ENCODE assay signal across 37 cellular contexts in genomic region chr6:2721219-2721618, GRCh38. TPM values are rescaled to one million over a fixed set of nuclear protein-coding genes. Genes with fewer than 3 reads are reported as not detected.
"Had no signal": no experiment of that assay in that cellular context is flagged by ENCODE, and none has a peak within 500 bp of the region (broad histone marks: within the 10 kb centered on the region; RNA-seq: fewer than 3 reads in every experiment).

No MANE protein-coding gene starts in this region.

- H3K4me1 ChIP-seq: ascending aorta, body of pancreas, breast epithelium had no signal

- FAIRE-seq: colon had no signal

- H3K4me1 Mint-ChIP-seq: activated CD4-positive, alpha-beta memory T cell treated with anti-CD3 and anti-CD28 coated beads, Interleukin-2, amount 10 ng/mL, durations not matched to agents 7 days and 5 days; activated CD4-positive, alpha-beta T cell treated with anti-CD3 and anti-CD28 coated beads, Interleukin-2, amount 10 ng/mL, durations not matched to agents 7 days and 5 days; activated CD8-positive, alpha-beta memory T cell treated with anti-CD3 and anti-CD28 coated beads, Interleukin-2, amount 10 ng/mL, durations not matched to agents 7 days and 5 days; activated naive CD4-positive, alpha-beta T cell treated with anti-CD3 and anti-CD28 coated beads, Interleukin-2, amount 10 ng/mL, durations not matched to agents 7 days and 5 days had no signal

- H3K27ac ChIP-seq: ascending aorta, body of pancreas, brain microvascular endothelial cell, breast epithelium, WERI-Rb-1 had no signal

- H3K27ac Mint-ChIP-seq: activated CD4-positive, alpha-beta memory T cell treated with anti-CD3 and anti-CD28 coated beads, Interleukin-2, amount 10 ng/mL, durations not matched to agents 7 days and 5 days; activated CD4-positive, alpha-beta T cell treated with anti-CD3 and anti-CD28 coated beads for 36 hours; activated CD4-positive, alpha-beta T cell treated with anti-CD3 and anti-CD28 coated beads, Interleukin-2, amount 10 ng/mL, durations not matched to agents 7 days and 5 days; activated CD8-positive, alpha-beta memory T cell treated with anti-CD3 and anti-CD28 coated beads, Interleukin-2, amount 10 ng/mL, durations not matched to agents 7 days and 5 days; activated CD8-positive, alpha-beta T cell treated with anti-CD3 and anti-CD28 coated beads, Interleukin-2, amount 10 ng/mL, durations not matched to agents 7 days and 5 days; activated naive CD4-positive, alpha-beta T cell treated with anti-CD3 and anti-CD28 coated beads, Interleukin-2, amount 10 ng/mL, durations not matched to agents 7 days and 5 days; activated naive CD4-positive, alpha-beta T cell treated with anti-CD3 and anti-CD28 coated beads, Interleukin-2, amount 50 U/mL, for 24 hours; activated naive CD8-positive, alpha-beta T cell; activated naive CD8-positive, alpha-beta T cell treated with anti-CD3 and anti-CD28 coated beads, Interleukin-2, amount 10 ng/mL, durations not matched to agents 7 days and 5 days; activated naive CD8-positive, alpha-beta T cell treated with anti-CD3 and anti-CD28 coated beads, Interleukin-2, amount 50 U/mL, for 24 hours; activated T-cell treated with anti-CD3 and anti-CD28 coated beads, Interleukin-2, amount 50 U/mL, for 24 hours; activated T-helper 2 cell treated with anti-CD3 and anti-CD28 coated beads, Interferon-gamma antibody, Interleukin-2, Interleukin-4, amounts not matched to agents 10 μg/mL and 5 μg/mL and 100 μg/mL, durations not matched to agents 14 hours and 24 hours and 36 hours; T-helper 1 cell treated with Interleukin-12 subunit alpha and Interleukin-12 subunit beta and Interleukin-4 antibody, amounts not matched to agents 30 μg/mL and 1 μg/mL, for 36 hours; T-helper 2 cell treated with Interferon-gamma antibody and Interleukin-4, amounts not matched to agents 5 μg/mL and 100 μg/mL, for 36 hours; WTC11 had no signal

- H3K27me3 ChIP-seq: ascending aorta, body of pancreas, brain microvascular endothelial cell, breast epithelium had no signal

- H3K36me3 ChIP-seq: ascending aorta, brain microvascular endothelial cell, breast epithelium, WERI-Rb-1 had no signal

- H3K4me3 ChIP-seq: ascending aorta, body of pancreas, breast epithelium had no signal

- ATAC-seq: activated CD4-positive, alpha-beta T cell treated with anti-CD3 and anti-CD28 coated beads for 36 hours; activated CD4-positive, CD25-positive, alpha-beta regulatory T cell treated with anti-CD3 and anti-CD28 coated beads, Interleukin-2, amount 50 U/mL, for 24 hours; activated CD8-positive, alpha-beta memory T cell treated with anti-CD3 and anti-CD28 coated beads, Interleukin-2, amount 10 ng/mL, durations not matched to agents 7 days and 5 days; activated CD8-positive, alpha-beta T cell treated with anti-CD3 and anti-CD28 coated beads, Interleukin-2, amount 10 ng/mL, durations not matched to agents 7 days and 5 days; activated naive CD8-positive, alpha-beta T cell treated with anti-CD3 and anti-CD28 coated beads, Interleukin-2, amount 50 U/mL, for 24 hours; body of pancreas; WTC11 had no signal

- H3K9me3 ChIP-seq: ascending aorta, body of pancreas, breast epithelium had no signal

- DNase-seq: activated CD4-positive, alpha-beta memory T cell treated with anti-CD3 and anti-CD28 coated beads, Interleukin-2, amount 10 ng/mL, durations not matched to agents 7 days and 5 days; activated CD4-positive, alpha-beta T cell treated with anti-CD3 and anti-CD28 coated beads for 1 hour; activated CD4-positive, alpha-beta T cell treated with anti-CD3 and anti-CD28 coated beads for 36 hours; activated CD4-positive, alpha-beta T cell treated with anti-CD3 and anti-CD28 coated beads for 48 hours; activated CD4-positive, alpha-beta T cell treated with anti-CD3 and anti-CD28 coated beads, Interleukin-2, amount 10 ng/mL, durations not matched to agents 7 days and 5 days; activated CD4-positive, alpha-beta T cell treated with anti-CD3 and anti-CD28 coated beads, Interleukin-2, amount 50 U/mL, for 48 hours; activated CD4-positive, CD25-positive, alpha-beta regulatory T cell; activated CD8-positive, alpha-beta memory T cell treated with anti-CD3 and anti-CD28 coated beads for 24 hours; activated CD8-positive, alpha-beta memory T cell treated with anti-CD3 and anti-CD28 coated beads, Interleukin-2, amount 10 ng/mL, durations not matched to agents 7 days and 5 days; activated CD8-positive, alpha-beta memory T cell treated with anti-CD3 and anti-CD28 coated beads, Interleukin-2, amount 50 U/mL, for 48 hours; activated CD8-positive, alpha-beta T cell treated with anti-CD3 and anti-CD28 coated beads, Interleukin-2, amount 10 ng/mL, durations not matched to agents 7 days and 5 days; activated effector memory CD4-positive, alpha-beta T cell treated with Interleukin-2 at 50 U/mL for 16 hours; activated gamma-delta T cell; activated naive CD4-positive, alpha-beta T cell treated with anti-CD3 and anti-CD28 coated beads, Interleukin-2, amount 10 ng/mL, durations not matched to agents 7 days and 5 days; activated naive CD4-positive, alpha-beta T cell treated with Interleukin-2 at 50 U/mL for 16 hours; activated naive CD8-positive, alpha-beta T cell treated with anti-CD3 and anti-CD28 coated beads, Interleukin-2, amount 10 ng/mL, durations not matched to agents 7 days and 5 days; activated naive CD8-positive, alpha-beta T cell treated with anti-CD3 and anti-CD28 coated beads, Interleukin-2, amount 50 U/mL, for 24 hours; activated T-cell treated with anti-CD3 and anti-CD28 coated beads, Interleukin-2, amount 50 U/mL, for 24 hours; activated T-cell treated with anti-CD3 and anti-CD28 coated beads, Interleukin-2, amount 50 U/mL, for 48 hours; amygdala; anterior cingulate cortex; body of pancreas; brain microvascular endothelial cell; central memory CD4-positive, alpha-beta T cell; T-helper 2 cell; T-helper 9 cell; WERI-Rb-1 had no signal

- H3K36me3 Mint-ChIP-seq: activated CD8-positive, alpha-beta memory T cell treated with anti-CD3 and anti-CD28 coated beads, Interleukin-2, amount 10 ng/mL, durations not matched to agents 7 days and 5 days; activated naive CD4-positive, alpha-beta T cell treated with anti-CD3 and anti-CD28 coated beads, Interleukin-2, amount 10 ng/mL, durations not matched to agents 7 days and 5 days; activated naive CD8-positive, alpha-beta T cell treated with anti-CD3 and anti-CD28 coated beads, Interleukin-2, amount 10 ng/mL, durations not matched to agents 7 days and 5 days had no signal

- H3K4me3 Mint-ChIP-seq: activated CD4-positive, alpha-beta memory T cell treated with anti-CD3 and anti-CD28 coated beads, Interleukin-2, amount 10 ng/mL, durations not matched to agents 7 days and 5 days; activated CD4-positive, alpha-beta T cell treated with anti-CD3 and anti-CD28 coated beads for 36 hours; activated CD4-positive, alpha-beta T cell treated with anti-CD3 and anti-CD28 coated beads, Interleukin-2, amount 10 ng/mL, durations not matched to agents 7 days and 5 days; activated CD8-positive, alpha-beta memory T cell treated with anti-CD3 and anti-CD28 coated beads, Interleukin-2, amount 10 ng/mL, durations not matched to agents 7 days and 5 days; activated CD8-positive, alpha-beta T cell treated with anti-CD3 and anti-CD28 coated beads, Interleukin-2, amount 10 ng/mL, durations not matched to agents 7 days and 5 days; activated naive CD4-positive, alpha-beta T cell treated with anti-CD3 and anti-CD28 coated beads, Interleukin-2, amount 10 ng/mL, durations not matched to agents 7 days and 5 days; activated naive CD4-positive, alpha-beta T cell treated with anti-CD3 and anti-CD28 coated beads, Interleukin-2, amount 50 U/mL, for 24 hours; activated naive CD8-positive, alpha-beta T cell; activated naive CD8-positive, alpha-beta T cell treated with anti-CD3 and anti-CD28 coated beads, Interleukin-2, amount 10 ng/mL, durations not matched to agents 7 days and 5 days; activated naive CD8-positive, alpha-beta T cell treated with anti-CD3 and anti-CD28 coated beads, Interleukin-2, amount 50 U/mL, for 24 hours; activated T-cell treated with anti-CD3 and anti-CD28 coated beads, Interleukin-2, amount 50 U/mL, for 24 hours; T-helper 1 cell treated with Interleukin-12 subunit alpha and Interleukin-12 subunit beta and Interleukin-4 antibody, amounts not matched to agents 30 μg/mL and 1 μg/mL, for 36 hours; T-helper 2 cell treated with Interferon-gamma antibody and Interleukin-4, amounts not matched to agents 5 μg/mL and 100 μg/mL, for 36 hours; WTC11 had no signal

- H3K9me3 Mint-ChIP-seq: activated naive CD4-positive, alpha-beta T cell treated with anti-CD3 and anti-CD28 coated beads, Interleukin-2, amount 50 U/mL, for 24 hours; activated naive CD8-positive, alpha-beta T cell treated with anti-CD3 and anti-CD28 coated beads, Interleukin-2, amount 10 ng/mL, durations not matched to agents 7 days and 5 days; activated T-helper 2 cell treated with anti-CD3 and anti-CD28 coated beads, Interferon-gamma antibody, Interleukin-2, Interleukin-4, amounts not matched to agents 10 μg/mL and 5 μg/mL and 100 μg/mL, durations not matched to agents 14 hours and 24 hours and 36 hours; T-helper 1 cell treated with Interleukin-12 subunit alpha and Interleukin-12 subunit beta and Interleukin-4 antibody, amounts not matched to agents 30 μg/mL and 1 μg/mL, for 36 hours; T-helper 2 cell treated with Interferon-gamma antibody and Interleukin-4, amounts not matched to agents 5 μg/mL and 100 μg/mL, for 36 hours had no signal

- H3K27me3 Mint-ChIP-seq: activated CD4-positive, alpha-beta memory T cell treated with anti-CD3 and anti-CD28 coated beads, Interleukin-2, amount 10 ng/mL, durations not matched to agents 7 days and 5 days; activated CD4-positive, alpha-beta T cell treated with anti-CD3 and anti-CD28 coated beads for 36 hours; activated naive CD4-positive, alpha-beta T cell treated with anti-CD3 and anti-CD28 coated beads, Interleukin-2, amount 50 U/mL, for 24 hours; activated naive CD8-positive, alpha-beta T cell; activated naive CD8-positive, alpha-beta T cell treated with anti-CD3 and anti-CD28 coated beads, Interleukin-2, amount 50 U/mL, for 24 hours had no signal

RNA-seq across cellular contexts. Expression of gene MYLK4, which starts 29.5 kb away (rescaled TPM):
- total RNA-seq: ascending aorta had no signal
